ENCODE assay signal across 15 cellular contexts in genomic region chr2:96202152-96202856, GRCh38. TPM values are rescaled to one million over a fixed set of nuclear protein-coding genes. Genes with fewer than 3 reads are reported as not detected.
A peak's percentile ranks its signal among the peaks of the same experiment; 100 is the strongest.
DNase-seq lines count a peak whose midpoint lies in the region; ATAC-seq and TF ChIP-seq lines count a peak whose summit lies in the region.
"Had no signal": no experiment of that assay in that cellular context is flagged by ENCODE, and none has a peak within 500 bp of the region (broad histone marks: within the 10 kb centered on the region; RNA-seq: fewer than 3 reads in every experiment).

No MANE protein-coding gene starts in this region.

- H3K9me3 ChIP-seq in Caco-2, result no peaks in the 10 kb centered on the region
- H3K9me3 ChIP-seq: adrenal gland, mucosa of descending colon had no signal

- H3K4me3 Mint-ChIP-seq in central memory CD8-positive, alpha-beta T cell, result peak overlapping the region; percentile 87
- H3K4me3 Mint-ChIP-seq in naive B cell (peak overlapping the region in 6 of 8 donors; percentile 34 to 70 (median 58)), Caco-2 (ENCODE audit: unreplicated experiment) (no peak overlapping the region)

- no peak for ATAC-seq in central memory CD8-positive, alpha-beta T cell (replicated peaks; ENCODE audit: extremely low read depth, poor library complexity, severe bottlenecking)
- ATAC-seq in naive B cell (ENCODE audit: low read depth in 2 of 2), result no peak
- ATAC-seq: activated CD8-positive, alpha-beta T cell treated with anti-CD3 and anti-CD28 coated beads, Interleukin-2, amount 10 ng/mL, durations not matched to agents 7 days and 5 days; HCT116; mucosa of descending colon had no signal

- intact Hi-C loops in Caco-2 (cut with micrococcal nuclease; ENCODE audit: unreplicated experiment), result no loop called here

- no peaks in the 10 kb centered on the region; the same call in 1 of the 2 replicates for H3K36me3 ChIP-seq in Caco-2 (ENCODE audit: control insufficient read depth, insufficient read depth, low read length)
- H3K36me3 ChIP-seq: adrenal gland had no signal

- BruUV-seq in Caco-2 (replicated peaks; lab: Mats Ljungman, UMichigan), result no TSS peak

- no peaks in the 10 kb centered on the region for H3K27me3 ChIP-seq in Caco-2 (replicated peaks; ENCODE audit: control insufficient read depth, insufficient read depth, low read length)
- H3K27me3 ChIP-seq: adrenal gland, dorsolateral prefrontal cortex had no signal

- H3K27ac Mint-ChIP-seq in central memory CD8-positive, alpha-beta T cell (ENCODE audit: low read depth), result peak overlapping the region; percentile 94
- H3K27ac Mint-ChIP-seq in naive B cell, result peak overlapping the region in 3 of 6 donors; percentile 42 to 90 (median 78)
- no peak overlapping the region for H3K27ac Mint-ChIP-seq in Caco-2 (ENCODE audit: unreplicated experiment)

- no peak for TF ChIP-seq CTCF in AG09319 (IDR thresholded peaks at IDR 0.05; ENCODE audit: low read depth, low read length)
- no peak for TF ChIP-seq CTCF in GM10266 (IDR thresholded peaks at IDR 0.05; ENCODE audit: control insufficient read depth, insufficient read depth, low read depth, missing control alignments)
- no peak for TF ChIP-seq CTCF in Caco-2 (IDR thresholded peaks at IDR 0.05; ENCODE audit: insufficient read depth in 1 of 2, low read depth in 1 of 2, low read length in 1 of 2, severe bottlenecking in 1 of 2, unreplicated experiment in 1 of 2)

- H3K4me1 ChIP-seq in Caco-2, result peaks cover 24% of the 10 kb centered on the region

- POLR2A ChIA-PET in Caco-2 (lab: Charles Lee), result no interaction called here

- no peak overlapping the region for H3K4me3 ChIP-seq in Caco-2 (ENCODE audit: low read depth, low read length)
- H3K4me3 ChIP-seq: mucosa of descending colon had no signal

- CTCF ChIA-PET in Caco-2 (lab: Charles Lee), result no interaction called here

- no peaks in the 10 kb centered on the region for H3K27me3 Mint-ChIP-seq in central memory CD8-positive, alpha-beta T cell
- H3K27me3 Mint-ChIP-seq in naive B cell (no peaks in the 10 kb centered on the region), Caco-2 (ENCODE audit: insufficient read depth, unreplicated experiment) (no peaks in the 10 kb centered on the region)

- peaks cover 75% of the 10 kb centered on the region for H3K4me1 Mint-ChIP-seq in central memory CD8-positive, alpha-beta T cell
- H3K4me1 Mint-ChIP-seq in naive B cell, result peaks cover 48 to 92% (median 64%) of the 10 kb centered on the region in 3 donors
- peaks cover 26% of the 10 kb centered on the region for H3K4me1 Mint-ChIP-seq in Caco-2 (ENCODE audit: low read depth, unreplicated experiment)

- DNase-seq in AG09319 (ENCODE audit: extremely low read depth, low read depth), result peak; percentile 46
- peak; percentile 34 for DNase-seq in EL
- DNase-seq in central memory CD8-positive, alpha-beta T cell (ENCODE audit: low spot score in 2 of 2), result no peak
- DNase-seq in naive B cell, result no peak
- no peak for DNase-seq in GM10266 (ENCODE audit: extremely low spot score)
- DNase-seq in DMS153 (lab: John Stamatoyannopoulos, UW), result no peak
- no peak for DNase-seq in nucleus accumbens (lab: John Stamatoyannopoulos, UW)
- DNase-seq in Caco-2, result no peak
- DNase-seq: activated CD8-positive, alpha-beta T cell treated with anti-CD3 and anti-CD28 coated beads, Interleukin-2, amount 10 ng/mL, durations not matched to agents 7 days and 5 days; adrenal gland; dorsolateral prefrontal cortex; glutamatergic neuron; mucosa of descending colon; NCI-H2029 had no signal

- H3K9me3 Mint-ChIP-seq in central memory CD8-positive, alpha-beta T cell, result no peaks in the 10 kb centered on the region
- H3K9me3 Mint-ChIP-seq in naive B cell, result no peaks in the 10 kb centered on the region
- H3K9me3 Mint-ChIP-seq in Caco-2 (ENCODE audit: unreplicated experiment), result no peaks in the 10 kb centered on the region

- peaks cover 4% of the 10 kb centered on the region for H3K36me3 Mint-ChIP-seq in central memory CD8-positive, alpha-beta T cell (ENCODE audit: insufficient read depth)
- H3K36me3 Mint-ChIP-seq in naive B cell, result no peaks in the 10 kb centered on the region
- H3K36me3 Mint-ChIP-seq in Caco-2 (ENCODE audit: insufficient read depth, unreplicated experiment), result peaks cover 41% of the 10 kb centered on the region

RNA-seq across cellular contexts. Expression of gene STARD7, which starts 6.3 kb away (rescaled TPM):
- polyA plus RNA-seq in naive B cell (ENCODE audit: low read depth in 6 of 6), result 100 to 1,000 TPM; 219 to 401 (median 239) TPM
- total RNA-seq in Caco-2 (2022), result 214 and 224 TPM in 2 replicates

RNA-seq across cellular contexts. Expression of gene DUSP2, which starts 57.1 kb away (rescaled TPM):
- polyA plus RNA-seq in naive B cell (ENCODE audit: low read depth in 6 of 6), result 100 to 1,000 TPM in 2 of 6 donors, 10 to 100 TPM in 4; 56.3 to 220 (median 95.9) TPM
- 13.4 and 13.6 TPM in 2 replicates for total RNA-seq in Caco-2 (2022)

Comparison
In these comparisons a context has a peak if more than half of its experiments do, and no peak if none do; other contexts are left out.
1. DNase-seq: peak in AG09319 (single experiment) and EL (single experiment); none in central memory CD8-positive, alpha-beta T cell (0 of 2), naive B cell (single experiment), GM10266 (single experiment), DMS153 (single experiment), nucleus accumbens (0 of 56) and Caco-2 (0 of 2).